ENCODE assay signal across 9 cellular contexts in genomic region chr3:129490273-129490675, GRCh38. TPM values are rescaled to one million over a fixed set of nuclear protein-coding genes. Genes with fewer than 3 reads are reported as not detected.
DNase-seq lines count a peak whose midpoint lies in the region; ATAC-seq and FAIRE-seq lines count a peak whose summit lies in the region.
"Had no signal": no experiment of that assay in that cellular context is flagged by ENCODE, and none has a peak within 500 bp of the region (broad histone marks: within the 10 kb centered on the region; RNA-seq: fewer than 3 reads in every experiment).

No MANE protein-coding gene starts in this region.

- peak overlapping the region; percentile 29 to 38 for H3K27ac ChIP-seq in mucosa of rectum (ENCODE audit: low read depth in 2 of 2, low read length in 2 of 2)

- H3K27me3 ChIP-seq in mucosa of rectum (ENCODE audit: control insufficient read depth in 2 of 2, insufficient read depth in 2 of 2, low read length in 2 of 2) = no peaks in the 10 kb centered on the region

- ATAC-seq in esophagus mucosa = peak; percentile 88

- H3K4me3 ChIP-seq in mucosa of rectum (ENCODE audit: low read length in 2 of 2) = no peak overlapping the region

- no peak for FAIRE-seq in HTR-8/SVneo (lab: Jason Lieb, UNC)

- peaks cover 11 to 20% of the 10 kb centered on the region in 2 donors for H3K36me3 ChIP-seq in mucosa of rectum (ENCODE audit: control insufficient read depth in 2 of 2, insufficient read depth in 2 of 2, low read length in 2 of 2)

- H3K9ac ChIP-seq in mucosa of rectum (ENCODE audit: low read depth in 1 of 2, low read length in 2 of 2) = peak overlapping the region in 1 of 2 donors; percentile 17

- no peaks in the 10 kb centered on the region for H3K9me3 ChIP-seq in mucosa of rectum (ENCODE audit: control insufficient read depth in 2 of 2, low read length in 2 of 2)

- H3K4me1 ChIP-seq in mucosa of rectum (ENCODE audit: control insufficient read depth in 2 of 2, insufficient read depth in 2 of 2, low read length in 2 of 2) = peaks cover 0 to 2% of the 10 kb centered on the region in 2 donors

- DNase-seq in C1 segment of cervical spinal cord (lab: John Stamatoyannopoulos, UW) = peak in 13 of 14 donors; percentile 36 to 91 (median 81)
- DNase-seq in GM19240 (ENCODE audit: insufficient read length, low spot score) = peak; percentile 82
- peak; percentile 90 for DNase-seq in HTR-8/SVneo (ENCODE audit: insufficient read length, low spot score)
- DNase-seq in NOMO-1 treated with dmso at 0.1 percent for 144 hours (lab: John Stamatoyannopoulos, UW; ENCODE audit: unreplicated experiment) = peak; percentile 84
- peak; percentile 59 for DNase-seq in activated CD8-positive, alpha-beta memory T cell treated with anti-CD3 and anti-CD28 coated beads, Interleukin-2, amount 50 U/mL, for 48 hours
- DNase-seq in stimulated activated CD8-positive, alpha-beta memory T cell treated with anti-CD3 and anti-CD28 coated beads, Interleukin-7, amount 100 ng/mL, for 4 hours (ENCODE audit: low read depth in 2 of 2) = peak; percentile 6 to 25

RNA-seq across cellular contexts. Expression of gene RHO, which starts 38.2 kb away (rescaled TPM):
- not detected for total RNA-seq in esophagus mucosa
- total RNA-seq: T-helper 1 cell treated with Interleukin-12 subunit alpha and Interleukin-12 subunit beta and Interleukin-4 antibody, amounts not matched to agents 30 ng/mL and 1 ng/mL, for 36 hours had no signal

RNA-seq across cellular contexts. Expression of gene IFT122, which starts 50.2 kb away (rescaled TPM):
- 11.2 TPM for total RNA-seq in esophagus mucosa

RNA-seq across cellular contexts. Expression of gene MBD4, which starts 50.5 kb away (rescaled TPM):
- 20.8 TPM for total RNA-seq in esophagus mucosa

RNA-seq across cellular contexts. Expression of gene H1-8, which starts 52.7 kb away (rescaled TPM):
- not detected for total RNA-seq in esophagus mucosa
- total RNA-seq: T-helper 1 cell treated with Interleukin-12 subunit alpha and Interleukin-12 subunit beta and Interleukin-4 antibody, amounts not matched to agents 30 ng/mL and 1 ng/mL, for 36 hours had no signal

Comparison
In these comparisons a context has a peak if more than half of its experiments do, and no peak if none do; other contexts are left out.
1. DNase-seq: peak in every context shown above with its lines; median percentile 90 in HTR-8/SVneo; 84 in NOMO-1 treated with dmso at 0.1 percent for 144 hours; 82 in GM19240; 81 in C1 segment of cervical spinal cord; 59 in activated CD8-positive, alpha-beta memory T cell treated with anti-CD3 and anti-CD28 coated beads, Interleukin-2, amount 50 U/mL, for 48 hours; 16 in stimulated activated CD8-positive, alpha-beta memory T cell treated with anti-CD3 and anti-CD28 coated beads, Interleukin-7, amount 100 ng/mL, for 4 hours.